ENCODE assay signal across 1 cellular context in genomic region chr5:32274548-32275420, GRCh38.
TF ChIP-seq lines count a peak whose summit lies in the region.

No MANE protein-coding gene starts in this region.

TF ChIP-seq in SK-N-SH, 30 proteins besides CTCF, POLR2A, EP300 and RAD21 (continued from another document):
- no peak for TF ChIP-seq MEF2A (IDR thresholded peaks at IDR 0.05; ENCODE audit: borderline replicate concordance, low read depth)
- no peak for TF ChIP-seq NRF1 (IDR thresholded peaks at IDR 0.05; ENCODE audit: low read depth, low read length)
